Comparison of ENCODE assay signal across 1 cellular context in the genomic region with DNA sequence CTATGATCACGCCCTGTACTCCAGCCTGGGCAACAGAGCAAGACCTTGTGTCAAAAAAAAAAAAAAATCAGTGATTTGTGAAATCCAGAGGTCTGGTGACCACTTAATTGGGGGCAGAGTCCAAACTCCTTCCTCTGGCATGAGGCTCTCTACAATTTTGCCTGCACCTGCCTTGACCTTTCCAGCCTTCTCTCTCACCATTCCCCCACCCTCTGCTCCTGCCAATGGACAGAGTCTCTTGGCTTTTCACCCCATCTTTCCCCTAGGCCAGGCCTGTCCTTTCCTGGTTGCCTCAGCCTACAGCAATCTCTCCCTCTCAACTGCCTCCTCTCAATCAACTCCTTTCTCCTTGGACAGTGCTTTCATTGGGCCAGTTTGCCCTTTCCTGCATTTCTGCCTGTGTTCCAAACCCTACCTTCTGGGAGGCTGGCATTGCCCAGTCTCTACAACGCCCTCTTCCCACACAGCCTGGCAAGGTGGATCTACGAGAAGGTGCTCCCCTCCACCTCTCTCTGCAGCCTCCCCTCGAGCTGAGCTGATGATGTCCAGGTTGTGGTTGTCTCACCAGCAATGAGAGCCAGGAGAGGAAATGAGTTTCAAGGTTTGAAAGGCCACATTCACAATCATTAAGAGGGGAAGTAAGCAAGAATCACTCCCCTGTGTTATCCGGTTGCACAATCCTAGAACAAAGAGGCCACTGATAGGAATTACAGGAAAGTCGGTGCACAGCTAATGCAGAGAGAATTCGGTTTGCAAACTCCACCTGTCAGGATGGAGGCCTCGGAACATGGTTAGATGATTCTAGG.
A peak's percentile ranks its signal among the peaks of the same experiment; 100 is the strongest.
TF ChIP-seq lines count a peak whose summit lies in the region.

No MANE protein-coding gene starts in this region.

TF ChIP-seq in HepG2, 621 proteins besides CTCF, POLR2A, EP300 and RAD21 (continued from another document and continues in another):
- TF ChIP-seq, protein P1, sequence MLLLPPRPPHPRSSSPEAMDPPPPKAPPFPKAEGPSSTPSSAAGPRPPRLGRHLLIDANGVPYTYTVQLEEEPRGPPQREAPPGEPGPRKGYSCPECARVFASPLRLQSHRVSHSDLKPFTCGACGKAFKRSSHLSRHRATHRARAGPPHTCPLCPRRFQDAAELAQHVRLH (CRISPR knock-in tag; IDR thresholded peaks at IDR 0.05; ENCODE audit: borderline replicate concordance, low read depth) = peak; percentile 62; the same call in 1 of the 2 replicates
- no peak for TF ChIP-seq SOX6 (IDR thresholded peaks at IDR 0.05)
- peak; percentile 97 for TF ChIP-seq SOX6 (CRISPR knock-in tag; IDR thresholded peaks at IDR 0.05)
- TF ChIP-seq RARG (CRISPR knock-in tag; IDR thresholded peaks at IDR 0.05; ENCODE audit: low read depth) = no peak
- 0 out of 2 replicates have a peak, but pooled peaks have one; percentile 34 for TF ChIP-seq MBNL3 (CRISPR knock-in tag; conservative IDR thresholded peaks at IDR 0.05)
- TF ChIP-seq POLR2AphosphoS2 (IDR thresholded peaks at IDR 0.05; ENCODE audit: low read depth, low read length) = peak; percentile 73; the same call in 1 of the 2 replicates
- peak; percentile 95 for TF ChIP-seq MBD4 (IDR thresholded peaks at IDR 0.05; ENCODE audit: borderline replicate concordance, low read length)
- TF ChIP-seq NR1H2 (CRISPR knock-in tag; IDR thresholded peaks at IDR 0.05; ENCODE audit: borderline replicate concordance, low read depth) = no peak; the same call in 1 of the 2 replicates
- no peak; the same call in none of the 2 replicates for TF ChIP-seq ZNF703 (CRISPR knock-in tag; IDR thresholded peaks at IDR 0.05; ENCODE audit: borderline replicate concordance)
- peak; percentile 95 for TF ChIP-seq IRF2 (CRISPR knock-in tag; IDR thresholded peaks at IDR 0.05)
- TF ChIP-seq, protein P2, sequence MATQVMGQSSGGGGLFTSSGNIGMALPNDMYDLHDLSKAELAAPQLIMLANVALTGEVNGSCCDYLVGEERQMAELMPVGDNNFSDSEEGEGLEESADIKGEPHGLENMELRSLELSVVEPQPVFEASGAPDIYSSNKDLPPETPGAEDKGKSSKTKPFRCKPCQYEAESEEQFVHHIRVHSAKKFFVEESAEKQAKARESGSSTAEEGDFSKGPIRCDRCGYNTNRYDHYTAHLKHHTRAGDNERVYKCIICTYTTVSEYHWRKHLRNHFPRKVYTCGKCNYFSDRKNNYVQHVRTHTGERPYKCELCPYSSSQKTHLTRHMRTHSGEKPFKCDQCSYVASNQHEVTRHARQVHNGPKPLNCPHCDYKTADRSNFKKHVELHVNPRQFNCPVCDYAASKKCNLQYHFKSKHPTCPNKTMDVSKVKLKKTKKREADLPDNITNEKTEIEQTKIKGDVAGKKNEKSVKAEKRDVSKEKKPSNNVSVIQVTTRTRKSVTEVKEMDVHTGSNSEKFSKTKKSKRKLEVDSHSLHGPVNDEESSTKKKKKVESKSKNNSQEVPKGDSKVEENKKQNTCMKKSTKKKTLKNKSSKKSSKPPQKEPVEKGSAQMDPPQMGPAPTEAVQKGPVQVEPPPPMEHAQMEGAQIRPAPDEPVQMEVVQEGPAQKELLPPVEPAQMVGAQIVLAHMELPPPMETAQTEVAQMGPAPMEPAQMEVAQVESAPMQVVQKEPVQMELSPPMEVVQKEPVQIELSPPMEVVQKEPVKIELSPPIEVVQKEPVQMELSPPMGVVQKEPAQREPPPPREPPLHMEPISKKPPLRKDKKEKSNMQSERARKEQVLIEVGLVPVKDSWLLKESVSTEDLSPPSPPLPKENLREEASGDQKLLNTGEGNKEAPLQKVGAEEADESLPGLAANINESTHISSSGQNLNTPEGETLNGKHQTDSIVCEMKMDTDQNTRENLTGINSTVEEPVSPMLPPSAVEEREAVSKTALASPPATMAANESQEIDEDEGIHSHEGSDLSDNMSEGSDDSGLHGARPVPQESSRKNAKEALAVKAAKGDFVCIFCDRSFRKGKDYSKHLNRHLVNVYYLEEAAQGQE (IDR thresholded peaks at IDR 0.05; ENCODE audit: borderline replicate concordance in 1 of 2, low read depth in 1 of 2, low read length in 2 of 2) = peak in 1 of 2 experiments; percentile 77; a peak in 1 of 4 replicates
- TF ChIP-seq ZNF644 (CRISPR knock-in tag; IDR thresholded peaks at IDR 0.05; ENCODE audit: low read depth) = peak; percentile 91
- TF ChIP-seq CBX1 (IDR thresholded peaks at IDR 0.05; ENCODE audit: low read depth) = peak; percentile 64
- TF ChIP-seq ERF (CRISPR knock-in tag; IDR thresholded peaks at IDR 0.05) = peak; percentile 93
- no peak; the same call in 1 of the 2 replicates for TF ChIP-seq ZBTB20 (CRISPR knock-in tag; IDR thresholded peaks at IDR 0.05; ENCODE audit: borderline replicate concordance, low read depth)
- no peak for TF ChIP-seq MTF1 (CRISPR knock-in tag; IDR thresholded peaks at IDR 0.05)
- TF ChIP-seq KLF16 (CRISPR knock-in tag; IDR thresholded peaks at IDR 0.05) = peak in 1 of 2 experiments; percentile 85; a peak in 2 of 4 replicates
- no peak for TF ChIP-seq ZFP41 (CRISPR knock-in tag; IDR thresholded peaks at IDR 0.05; ENCODE audit: borderline replicate concordance)
- no peak for TF ChIP-seq ZNF251 (CRISPR knock-in tag; IDR thresholded peaks at IDR 0.05)
- TF ChIP-seq, protein P3, sequence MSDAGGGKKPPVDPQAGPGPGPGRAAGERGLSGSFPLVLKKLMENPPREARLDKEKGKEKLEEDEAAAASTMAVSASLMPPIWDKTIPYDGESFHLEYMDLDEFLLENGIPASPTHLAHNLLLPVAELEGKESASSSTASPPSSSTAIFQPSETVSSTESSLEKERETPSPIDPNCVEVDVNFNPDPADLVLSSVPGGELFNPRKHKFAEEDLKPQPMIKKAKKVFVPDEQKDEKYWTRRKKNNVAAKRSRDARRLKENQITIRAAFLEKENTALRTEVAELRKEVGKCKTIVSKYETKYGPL (CRISPR knock-in tag; IDR thresholded peaks at IDR 0.05) = no peak
- TF ChIP-seq ZNF605 (CRISPR knock-in tag; IDR thresholded peaks at IDR 0.05) = peak; percentile 83
- TF ChIP-seq ZFP62 (CRISPR knock-in tag; IDR thresholded peaks at IDR 0.05) = no peak
- TF ChIP-seq TCF7L2 (IDR thresholded peaks at IDR 0.05; ENCODE audit: low read depth, low read length) = no peak
- peak; percentile 81 for TF ChIP-seq ZNF430 (CRISPR knock-in tag; IDR thresholded peaks at IDR 0.05)
- TF ChIP-seq ZNF282 (IDR thresholded peaks at IDR 0.05; ENCODE audit: partially characterized antibody) = no peak
- TF ChIP-seq ZNF660 (CRISPR knock-in tag; IDR thresholded peaks at IDR 0.05; ENCODE audit: borderline replicate concordance, low read depth) = no peak
- peak; percentile 36; the same call in 1 of the 2 replicates for TF ChIP-seq EEA1 (CRISPR knock-in tag; IDR thresholded peaks at IDR 0.05; ENCODE audit: borderline replicate concordance)
- TF ChIP-seq NFE2 (CRISPR knock-in tag; IDR thresholded peaks at IDR 0.05) = no peak; the same call in 1 of the 2 replicates
- TF ChIP-seq MIER2 (CRISPR knock-in tag; IDR thresholded peaks at IDR 0.05) = peak; percentile 82
- TF ChIP-seq KDM2A (CRISPR knock-in tag; IDR thresholded peaks at IDR 0.05; ENCODE audit: borderline replicate concordance, low read depth) = peak; percentile 23; the same call in 1 of the 2 replicates
- no peak for TF ChIP-seq NPAS2 (CRISPR knock-in tag; IDR thresholded peaks at IDR 0.05; ENCODE audit: borderline replicate concordance)
- peak; percentile 86 for TF ChIP-seq ZFP90 (CRISPR knock-in tag; IDR thresholded peaks at IDR 0.05; ENCODE audit: borderline replicate concordance)
- peak; percentile 38 for TF ChIP-seq YY1 (IDR thresholded peaks at IDR 0.05; ENCODE audit: insufficient read depth, insufficient replicate concordance, low read depth, low read length)
- TF ChIP-seq, protein P4, sequence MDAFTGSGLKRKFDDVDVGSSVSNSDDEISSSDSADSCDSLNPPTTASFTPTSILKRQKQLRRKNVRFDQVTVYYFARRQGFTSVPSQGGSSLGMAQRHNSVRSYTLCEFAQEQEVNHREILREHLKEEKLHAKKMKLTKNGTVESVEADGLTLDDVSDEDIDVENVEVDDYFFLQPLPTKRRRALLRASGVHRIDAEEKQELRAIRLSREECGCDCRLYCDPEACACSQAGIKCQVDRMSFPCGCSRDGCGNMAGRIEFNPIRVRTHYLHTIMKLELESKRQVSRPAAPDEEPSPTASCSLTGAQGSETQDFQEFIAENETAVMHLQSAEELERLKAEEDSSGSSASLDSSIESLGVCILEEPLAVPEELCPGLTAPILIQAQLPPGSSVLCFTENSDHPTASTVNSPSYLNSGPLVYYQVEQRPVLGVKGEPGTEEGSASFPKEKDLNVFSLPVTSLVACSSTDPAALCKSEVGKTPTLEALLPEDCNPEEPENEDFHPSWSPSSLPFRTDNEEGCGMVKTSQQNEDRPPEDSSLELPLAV (CRISPR knock-in tag; conservative IDR thresholded peaks at IDR 0.05; ENCODE audit: low read depth) = no peak
- no peak for TF ChIP-seq ZNF577 (CRISPR knock-in tag; IDR thresholded peaks at IDR 0.05; ENCODE audit: borderline replicate concordance, low read depth)
- TF ChIP-seq, protein P5, sequence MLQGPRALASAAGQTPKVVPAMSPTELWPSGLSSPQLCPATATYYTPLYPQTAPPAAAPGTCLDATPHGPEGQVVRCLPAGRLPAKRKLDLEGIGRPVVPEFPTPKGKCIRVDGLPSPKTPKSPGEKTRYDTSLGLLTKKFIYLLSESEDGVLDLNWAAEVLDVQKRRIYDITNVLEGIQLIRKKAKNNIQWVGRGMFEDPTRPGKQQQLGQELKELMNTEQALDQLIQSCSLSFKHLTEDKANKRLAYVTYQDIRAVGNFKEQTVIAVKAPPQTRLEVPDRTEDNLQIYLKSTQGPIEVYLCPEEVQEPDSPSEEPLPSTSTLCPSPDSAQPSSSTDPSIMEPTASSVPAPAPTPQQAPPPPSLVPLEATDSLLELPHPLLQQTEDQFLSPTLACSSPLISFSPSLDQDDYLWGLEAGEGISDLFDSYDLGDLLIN (CRISPR knock-in tag; IDR thresholded peaks at IDR 0.05; ENCODE audit: borderline replicate concordance) = 0 out of 2 replicates have a peak, but pooled peaks have one; percentile 49
- no peak for TF ChIP-seq PLRG1 (conservative IDR thresholded peaks at IDR 0.05)
- TF ChIP-seq, protein P6, sequence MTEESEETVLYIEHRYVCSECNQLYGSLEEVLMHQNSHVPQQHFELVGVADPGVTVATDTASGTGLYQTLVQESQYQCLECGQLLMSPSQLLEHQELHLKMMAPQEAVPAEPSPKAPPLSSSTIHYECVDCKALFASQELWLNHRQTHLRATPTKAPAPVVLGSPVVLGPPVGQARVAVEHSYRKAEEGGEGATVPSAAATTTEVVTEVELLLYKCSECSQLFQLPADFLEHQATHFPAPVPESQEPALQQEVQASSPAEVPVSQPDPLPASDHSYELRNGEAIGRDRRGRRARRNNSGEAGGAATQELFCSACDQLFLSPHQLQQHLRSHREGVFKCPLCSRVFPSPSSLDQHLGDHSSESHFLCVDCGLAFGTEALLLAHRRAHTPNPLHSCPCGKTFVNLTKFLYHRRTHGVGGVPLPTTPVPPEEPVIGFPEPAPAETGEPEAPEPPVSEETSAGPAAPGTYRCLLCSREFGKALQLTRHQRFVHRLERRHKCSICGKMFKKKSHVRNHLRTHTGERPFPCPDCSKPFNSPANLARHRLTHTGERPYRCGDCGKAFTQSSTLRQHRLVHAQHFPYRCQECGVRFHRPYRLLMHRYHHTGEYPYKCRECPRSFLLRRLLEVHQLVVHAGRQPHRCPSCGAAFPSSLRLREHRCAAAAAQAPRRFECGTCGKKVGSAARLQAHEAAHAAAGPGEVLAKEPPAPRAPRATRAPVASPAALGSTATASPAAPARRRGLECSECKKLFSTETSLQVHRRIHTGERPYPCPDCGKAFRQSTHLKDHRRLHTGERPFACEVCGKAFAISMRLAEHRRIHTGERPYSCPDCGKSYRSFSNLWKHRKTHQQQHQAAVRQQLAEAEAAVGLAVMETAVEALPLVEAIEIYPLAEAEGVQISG (CRISPR knock-in tag; IDR thresholded peaks at IDR 0.05) = peak; percentile 78
- peak; percentile 86 for TF ChIP-seq ZNF264 (CRISPR knock-in tag; IDR thresholded peaks at IDR 0.05)
- TF ChIP-seq, protein P7, sequence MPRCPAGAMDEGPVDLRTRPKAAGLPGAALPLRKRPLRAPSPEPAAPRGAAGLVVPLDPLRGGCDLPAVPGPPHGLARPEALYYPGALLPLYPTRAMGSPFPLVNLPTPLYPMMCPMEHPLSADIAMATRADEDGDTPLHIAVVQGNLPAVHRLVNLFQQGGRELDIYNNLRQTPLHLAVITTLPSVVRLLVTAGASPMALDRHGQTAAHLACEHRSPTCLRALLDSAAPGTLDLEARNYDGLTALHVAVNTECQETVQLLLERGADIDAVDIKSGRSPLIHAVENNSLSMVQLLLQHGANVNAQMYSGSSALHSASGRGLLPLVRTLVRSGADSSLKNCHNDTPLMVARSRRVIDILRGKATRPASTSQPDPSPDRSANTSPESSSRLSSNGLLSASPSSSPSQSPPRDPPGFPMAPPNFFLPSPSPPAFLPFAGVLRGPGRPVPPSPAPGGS (CRISPR knock-in tag; IDR thresholded peaks at IDR 0.05) = no peak
- TF ChIP-seq, protein P8, sequence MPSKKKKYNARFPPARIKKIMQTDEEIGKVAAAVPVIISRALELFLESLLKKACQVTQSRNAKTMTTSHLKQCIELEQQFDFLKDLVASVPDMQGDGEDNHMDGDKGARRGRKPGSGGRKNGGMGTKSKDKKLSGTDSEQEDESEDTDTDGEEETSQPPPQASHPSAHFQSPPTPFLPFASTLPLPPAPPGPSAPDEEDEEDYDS (CRISPR knock-in tag; IDR thresholded peaks at IDR 0.05) = peak; percentile 85
- TF ChIP-seq, protein P9, sequence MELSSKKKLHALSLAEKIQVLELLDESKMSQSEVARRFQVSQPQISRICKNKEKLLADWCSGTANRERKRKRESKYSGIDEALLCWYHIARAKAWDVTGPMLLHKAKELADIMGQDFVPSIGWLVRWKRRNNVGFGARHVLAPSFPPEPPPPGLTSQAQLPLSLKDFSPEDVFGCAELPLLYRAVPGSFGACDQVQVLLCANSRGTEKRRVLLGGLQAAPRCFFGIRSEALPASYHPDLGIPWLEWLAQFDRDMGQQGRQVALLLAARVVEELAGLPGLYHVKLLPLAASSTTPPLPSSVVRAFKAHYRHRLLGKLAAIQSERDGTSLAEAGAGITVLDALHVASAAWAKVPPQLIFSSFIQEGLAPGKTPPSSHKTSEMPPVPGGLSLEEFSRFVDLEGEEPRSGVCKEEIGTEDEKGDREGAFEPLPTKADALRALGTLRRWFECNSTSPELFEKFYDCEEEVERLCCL (CRISPR knock-in tag; IDR thresholded peaks at IDR 0.05; ENCODE audit: borderline replicate concordance) = no peak
- TF ChIP-seq KLF11 (CRISPR knock-in tag; IDR thresholded peaks at IDR 0.05) = peak; percentile 92; the same call in 1 of the 2 replicates
